Comparison of ENCODE assay signal across 9 cellular contexts in the genomic region with DNA sequence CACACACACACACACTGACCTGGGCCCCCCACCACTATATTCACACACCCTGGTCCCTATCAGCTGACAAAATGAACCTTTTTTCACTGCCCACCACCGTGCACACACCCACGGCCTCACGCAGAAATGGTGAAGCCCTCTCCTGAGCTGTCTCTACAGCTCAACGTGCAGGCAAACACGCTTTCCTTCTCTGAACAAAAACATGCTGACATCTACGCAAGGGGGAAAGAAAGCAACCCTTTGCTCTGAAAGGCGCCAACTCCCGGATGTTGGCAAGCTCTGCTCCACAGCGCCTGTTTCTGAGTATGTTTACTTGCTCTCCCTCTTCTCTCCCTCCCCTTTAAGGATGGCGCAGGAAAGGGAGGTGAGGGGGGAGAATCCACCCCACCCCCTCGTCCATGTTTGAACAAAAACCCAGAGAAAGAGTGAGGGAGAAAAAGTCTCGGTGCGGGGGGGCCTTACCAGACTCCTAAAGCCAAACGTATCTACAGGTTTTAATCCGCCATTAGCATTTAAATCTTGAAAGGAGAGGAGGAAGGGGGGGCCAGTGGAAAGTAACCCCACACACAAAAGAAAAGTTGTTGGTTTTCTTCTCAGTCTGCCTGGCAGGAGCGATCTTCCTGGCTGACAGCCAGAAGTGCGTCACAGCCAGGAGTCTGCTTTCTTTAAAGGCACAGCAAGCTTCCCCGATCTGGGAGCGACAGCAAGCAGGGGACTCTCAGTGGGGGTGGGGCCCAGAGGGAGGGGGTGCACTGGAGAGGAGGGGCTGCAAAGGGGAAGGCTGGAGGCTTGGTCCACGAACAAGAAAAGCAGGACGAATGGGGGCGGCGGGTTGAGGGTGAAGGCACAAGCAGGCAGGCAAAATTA. TPM values are rescaled to one million over a fixed set of nuclear protein-coding genes. Genes with fewer than 3 reads are reported as not detected.
DNase-seq lines count a peak whose midpoint lies in the region; ATAC-seq, FAIRE-seq and TF ChIP-seq lines count a peak whose summit lies in the region.
"Had no signal": no experiment of that assay in that cellular context is flagged by ENCODE, and none has a peak within 500 bp of the region (broad histone marks: within the 10 kb centered on the region; RNA-seq: fewer than 3 reads in every experiment).

No MANE protein-coding gene starts in this region.

- intact Hi-C loops in Panc1 (cut with micrococcal nuclease; ENCODE audit: unreplicated experiment) = no loop called here

- ATAC-seq in Panc1 = peak; percentile 76
- peak; percentile 57 to 69 for ATAC-seq in naive B cell (ENCODE audit: low read depth in 2 of 2)
- no peak for ATAC-seq in HG03196 (IDR thresholded peaks at IDR 0.05; ENCODE audit: unreplicated experiment)

- peak; percentile 44 for FAIRE-seq in HTR-8/SVneo (lab: Jason Lieb, UNC)
- FAIRE-seq: TTC549 had no signal

- no peaks in the 10 kb centered on the region for H3K27me3 ChIP-seq in Panc1 (ENCODE audit: control insufficient read depth, insufficient read depth, low read length)

- no peaks in the 10 kb centered on the region for H3K9me3 ChIP-seq in Panc1 (ENCODE audit: control insufficient read depth, insufficient read depth, low read depth, low read length)

- H3K27ac Mint-ChIP-seq in naive B cell = no peak overlapping the region

- in situ Hi-C loops in Panc1 (cut with HindIII; ENCODE audit: low pct_unique_long_range_greater_than_20kb, low sequenced_read_pairs) = no loop called here

- POLR2A ChIA-PET in Panc1 (lab: Charles Lee) = interaction anchor here (0.5 to 0.6 kb wide), 2 partner anchors 25 to 103 kb away, joined by 6 read pairs; no protein-coding TSS in a partner anchor

- H3K36me3 ChIP-seq in Panc1 (ENCODE audit: control insufficient read depth, insufficient read depth, low read length) = no peaks in the 10 kb centered on the region

- H3K27ac ChIP-seq in Panc1 (ENCODE audit: low read length) = peak overlapping the region; percentile 90

- H3K4me1 ChIP-seq in Panc1 (ENCODE audit: control insufficient read depth, insufficient read depth, low read length) = peaks cover 37% of the 10 kb centered on the region

- H3K9me3 Mint-ChIP-seq in naive B cell = no peaks in the 10 kb centered on the region

- H3K36me3 Mint-ChIP-seq in naive B cell = peaks cover 0 to 1% of the 10 kb centered on the region in 2 donors

- DNase-seq in COR-L47 (lab: John Stamatoyannopoulos, UW) (peak; percentile 89), HTR-8/SVneo (ENCODE audit: insufficient read length, low spot score) (peak; percentile 91), Panc1 (ENCODE audit: low read depth, low spot score) (no peak), fibroblast of peridontal ligament (ENCODE audit: extremely low read depth) (peak; percentile 96), naive B cell (peak; percentile 57)
- DNase-seq in activated T-helper 1 cell treated with anti-CD3 and anti-CD28 coated beads, Interleukin-2, amount 50 U/mL, for 16 hours (ENCODE audit: low read depth in 1 of 2, low spot score in 1 of 2) = peak; percentile 64 to 66
- DNase-seq in stimulated activated CD8-positive, alpha-beta memory T cell treated with anti-CD3 and anti-CD28 coated beads, Interleukin-7, amount 100 ng/mL, for 24 hours (ENCODE audit: low read depth) = peak; percentile 41

- no peak overlapping the region for H3K4me3 Mint-ChIP-seq in naive B cell

- no peaks in the 10 kb centered on the region for H3K27me3 Mint-ChIP-seq in naive B cell

- CTCF ChIA-PET in Panc1 (lab: Charles Lee) = interaction anchor here (0.7 to 1.4 kb wide), 2 partner anchors 16 to 33 kb away, joined by 3 to 8 read pairs; no protein-coding TSS in a partner anchor

- TSS peak; percentile 44 for BruUV-seq in Panc1 (replicated peaks; lab: Mats Ljungman, UMichigan)

- peaks cover 19 to 39% (median 26%) of the 10 kb centered on the region in 3 donors for H3K4me1 Mint-ChIP-seq in naive B cell

- no peak for TF ChIP-seq CTCF in Panc1 (IDR thresholded peaks at IDR 0.05)

- H3K4me3 ChIP-seq in Panc1 (ENCODE audit: low read depth in 2 of 2, low read length in 2 of 2) = peak overlapping the region; percentile 59 to 72

RNA-seq across cellular contexts. Expression of a gene that starts 39.6 kb away (rescaled TPM):
- 145 TPM for total RNA-seq in Panc1 (2021; ENCODE audit: unreplicated experiment)
- 138 TPM for polyA plus RNA-seq in Panc1 (2012; ENCODE audit: insufficient read length)
- 100 to 1,000 TPM in 1 of 6 donors, 10 to 100 TPM in 4, 1 to 10 TPM in 1; 5.4 to 102 (median 20.4) TPM for polyA plus RNA-seq in naive B cell (ENCODE audit: low read depth in 6 of 6)

RNA-seq across cellular contexts. Expression of a gene that starts 39.9 kb away (rescaled TPM):
- total RNA-seq in Panc1 (2021; ENCODE audit: unreplicated experiment) = 13.4 TPM
- 14.2 TPM for polyA plus RNA-seq in Panc1 (2012; ENCODE audit: insufficient read length)
- polyA plus RNA-seq in naive B cell (ENCODE audit: low read depth in 6 of 6) = 1 to 10 TPM; 1.6 to 6.2 (median 3.2) TPM

RNA-seq across cellular contexts. Expression of a gene that starts 42.0 kb away (rescaled TPM):
- total RNA-seq in Panc1 (2021; ENCODE audit: unreplicated experiment) = 18.2 TPM
- polyA plus RNA-seq in Panc1 (2012; ENCODE audit: insufficient read length) = 7.9 TPM
- polyA plus RNA-seq in naive B cell (ENCODE audit: low read depth in 6 of 6) = 10 to 100 TPM in 1 of 6 donors, 1 to 10 TPM in 5; 2.1 to 10.4 (median 5.7) TPM
